Comparison of ENCODE assay signal across 1 cellular context in genomic region chr11:86695391-86695790, GRCh38.
TF ChIP-seq lines count a peak whose summit lies in the region.

No MANE protein-coding gene starts in this region.

TF ChIP-seq in IMR-90, 13 proteins besides CTCF, POLR2A, EP300 and RAD21:
- TF ChIP-seq SMC3 (IDR thresholded peaks at IDR 0.05; ENCODE audit: low read depth, low read length) (no peak), NFE2L2 (IDR thresholded peaks at IDR 0.05; ENCODE audit: low read depth, low read length) (no peak), CHD1 (IDR thresholded peaks at IDR 0.05; ENCODE audit: low read depth, low read length) (no peak), BHLHE40 (IDR thresholded peaks at IDR 0.05; ENCODE audit: low read depth, low read length) (no peak)
TF ChIP-seq in IMR-90: peak in this region for 0.
